In genomic region chr10:74730246-74730645, GRCh38 we compare ENCODE assay signal across 1 cellular context.
A peak's percentile ranks its signal among the peaks of the same experiment; 100 is the strongest.
TF ChIP-seq lines count a peak whose summit lies in the region.

No MANE protein-coding gene starts in this region.

TF ChIP-seq in GM23338, 12 proteins besides CTCF, POLR2A, EP300 and RAD21:
- TF ChIP-seq, protein P1, sequence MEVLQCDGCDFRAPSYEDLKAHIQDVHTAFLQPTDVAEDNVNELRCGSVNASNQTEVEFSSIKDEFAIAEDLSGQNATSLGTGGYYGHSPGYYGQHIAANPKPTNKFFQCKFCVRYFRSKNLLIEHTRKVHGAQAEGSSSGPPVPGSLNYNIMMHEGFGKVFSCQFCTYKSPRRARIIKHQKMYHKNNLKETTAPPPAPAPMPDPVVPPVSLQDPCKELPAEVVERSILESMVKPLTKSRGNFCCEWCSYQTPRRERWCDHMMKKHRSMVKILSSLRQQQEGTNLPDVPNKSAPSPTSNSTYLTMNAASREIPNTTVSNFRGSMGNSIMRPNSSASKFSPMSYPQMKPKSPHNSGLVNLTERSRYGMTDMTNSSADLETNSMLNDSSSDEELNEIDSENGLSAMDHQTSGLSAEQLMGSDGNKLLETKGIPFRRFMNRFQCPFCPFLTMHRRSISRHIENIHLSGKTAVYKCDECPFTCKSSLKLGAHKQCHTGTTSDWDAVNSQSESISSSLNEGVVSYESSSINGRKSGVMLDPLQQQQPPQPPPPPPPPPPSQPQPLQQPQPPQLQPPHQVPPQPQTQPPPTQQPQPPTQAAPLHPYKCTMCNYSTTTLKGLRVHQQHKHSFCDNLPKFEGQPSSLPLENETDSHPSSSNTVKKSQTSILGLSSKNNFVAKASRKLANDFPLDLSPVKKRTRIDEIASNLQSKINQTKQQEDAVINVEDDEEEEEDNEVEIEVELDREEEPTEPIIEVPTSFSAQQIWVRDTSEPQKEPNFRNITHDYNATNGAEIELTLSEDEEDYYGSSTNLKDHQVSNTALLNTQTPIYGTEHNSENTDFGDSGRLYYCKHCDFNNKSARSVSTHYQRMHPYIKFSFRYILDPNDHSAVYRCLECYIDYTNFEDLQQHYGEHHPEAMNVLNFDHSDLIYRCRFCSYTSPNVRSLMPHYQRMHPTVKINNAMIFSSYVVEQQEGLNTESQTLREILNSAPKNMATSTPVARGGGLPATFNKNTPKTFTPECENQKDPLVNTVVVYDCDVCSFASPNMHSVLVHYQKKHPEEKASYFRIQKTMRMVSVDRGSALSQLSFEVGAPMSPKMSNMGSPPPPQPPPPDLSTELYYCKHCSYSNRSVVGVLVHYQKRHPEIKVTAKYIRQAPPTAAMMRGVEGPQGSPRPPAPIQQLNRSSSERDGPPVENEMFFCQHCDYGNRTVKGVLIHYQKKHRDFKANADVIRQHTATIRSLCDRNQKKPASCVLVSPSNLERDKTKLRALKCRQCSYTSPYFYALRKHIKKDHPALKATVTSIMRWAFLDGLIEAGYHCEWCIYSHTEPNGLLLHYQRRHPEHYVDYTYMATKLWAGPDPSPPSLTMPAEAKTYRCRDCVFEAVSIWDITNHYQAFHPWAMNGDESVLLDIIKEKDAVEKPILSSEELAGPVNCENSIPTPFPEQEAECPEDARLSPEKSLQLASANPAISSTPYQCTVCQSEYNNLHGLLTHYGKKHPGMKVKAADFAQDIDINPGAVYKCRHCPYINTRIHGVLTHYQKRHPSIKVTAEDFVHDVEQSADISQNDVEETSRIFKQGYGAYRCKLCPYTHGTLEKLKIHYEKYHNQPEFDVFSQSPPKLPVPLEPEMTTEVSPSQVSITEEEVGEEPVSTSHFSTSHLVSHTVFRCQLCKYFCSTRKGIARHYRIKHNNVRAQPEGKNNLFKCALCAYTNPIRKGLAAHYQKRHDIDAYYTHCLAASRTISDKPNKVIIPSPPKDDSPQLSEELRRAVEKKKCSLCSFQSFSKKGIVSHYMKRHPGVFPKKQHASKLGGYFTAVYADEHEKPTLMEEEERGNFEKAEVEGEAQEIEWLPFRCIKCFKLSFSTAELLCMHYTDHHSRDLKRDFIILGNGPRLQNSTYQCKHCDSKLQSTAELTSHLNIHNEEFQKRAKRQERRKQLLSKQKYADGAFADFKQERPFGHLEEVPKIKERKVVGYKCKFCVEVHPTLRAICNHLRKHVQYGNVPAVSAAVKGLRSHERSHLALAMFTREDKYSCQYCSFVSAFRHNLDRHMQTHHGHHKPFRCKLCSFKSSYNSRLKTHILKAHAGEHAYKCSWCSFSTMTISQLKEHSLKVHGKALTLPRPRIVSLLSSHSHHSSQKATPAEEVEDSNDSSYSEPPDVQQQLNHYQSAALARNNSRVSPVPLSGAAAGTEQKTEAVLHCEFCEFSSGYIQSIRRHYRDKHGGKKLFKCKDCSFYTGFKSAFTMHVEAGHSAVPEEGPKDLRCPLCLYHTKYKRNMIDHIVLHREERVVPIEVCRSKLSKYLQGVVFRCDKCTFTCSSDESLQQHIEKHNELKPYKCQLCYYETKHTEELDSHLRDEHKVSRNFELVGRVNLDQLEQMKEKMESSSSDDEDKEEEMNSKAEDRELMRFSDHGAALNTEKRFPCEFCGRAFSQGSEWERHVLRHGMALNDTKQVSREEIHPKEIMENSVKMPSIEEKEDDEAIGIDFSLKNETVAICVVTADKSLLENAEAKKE (CRISPR knock-in tag; IDR thresholded peaks at IDR 0.05), result 0 out of 2 replicates have a peak, but pooled peaks have one; percentile 6
- TF ChIP-seq STAT1 (IDR thresholded peaks at IDR 0.05; ENCODE audit: unreplicated experiment) (no peak), ETS1 (IDR thresholded peaks at IDR 0.05) (no peak), POLR2AphosphoS5 (IDR thresholded peaks at IDR 0.05; ENCODE audit: low read depth) (0 out of 2 replicates have a peak, but pooled peaks have one; percentile 37), NANOG (IDR thresholded peaks at IDR 0.05; ENCODE audit: borderline replicate concordance) (peak; percentile 70; the same call in 1 of the 2 replicates), JUNB (IDR thresholded peaks at IDR 0.05; ENCODE audit: unreplicated experiment) (no peak), EZH2 (IDR thresholded peaks at IDR 0.05; ENCODE audit: low read depth, unreplicated experiment) (no peak), CREB1 (CRISPR knock-in tag; IDR thresholded peaks at IDR 0.05; ENCODE audit: low read depth) (no peak), ZNF114 (CRISPR knock-in tag; IDR thresholded peaks at IDR 0.05) (no peak), EZH2phosphoT487 (IDR thresholded peaks at IDR 0.05; ENCODE audit: unreplicated experiment) (no peak), ZNF331 (CRISPR knock-in tag; IDR thresholded peaks at IDR 0.05; ENCODE audit: low read depth) (no peak)
- TF ChIP-seq, protein P2, sequence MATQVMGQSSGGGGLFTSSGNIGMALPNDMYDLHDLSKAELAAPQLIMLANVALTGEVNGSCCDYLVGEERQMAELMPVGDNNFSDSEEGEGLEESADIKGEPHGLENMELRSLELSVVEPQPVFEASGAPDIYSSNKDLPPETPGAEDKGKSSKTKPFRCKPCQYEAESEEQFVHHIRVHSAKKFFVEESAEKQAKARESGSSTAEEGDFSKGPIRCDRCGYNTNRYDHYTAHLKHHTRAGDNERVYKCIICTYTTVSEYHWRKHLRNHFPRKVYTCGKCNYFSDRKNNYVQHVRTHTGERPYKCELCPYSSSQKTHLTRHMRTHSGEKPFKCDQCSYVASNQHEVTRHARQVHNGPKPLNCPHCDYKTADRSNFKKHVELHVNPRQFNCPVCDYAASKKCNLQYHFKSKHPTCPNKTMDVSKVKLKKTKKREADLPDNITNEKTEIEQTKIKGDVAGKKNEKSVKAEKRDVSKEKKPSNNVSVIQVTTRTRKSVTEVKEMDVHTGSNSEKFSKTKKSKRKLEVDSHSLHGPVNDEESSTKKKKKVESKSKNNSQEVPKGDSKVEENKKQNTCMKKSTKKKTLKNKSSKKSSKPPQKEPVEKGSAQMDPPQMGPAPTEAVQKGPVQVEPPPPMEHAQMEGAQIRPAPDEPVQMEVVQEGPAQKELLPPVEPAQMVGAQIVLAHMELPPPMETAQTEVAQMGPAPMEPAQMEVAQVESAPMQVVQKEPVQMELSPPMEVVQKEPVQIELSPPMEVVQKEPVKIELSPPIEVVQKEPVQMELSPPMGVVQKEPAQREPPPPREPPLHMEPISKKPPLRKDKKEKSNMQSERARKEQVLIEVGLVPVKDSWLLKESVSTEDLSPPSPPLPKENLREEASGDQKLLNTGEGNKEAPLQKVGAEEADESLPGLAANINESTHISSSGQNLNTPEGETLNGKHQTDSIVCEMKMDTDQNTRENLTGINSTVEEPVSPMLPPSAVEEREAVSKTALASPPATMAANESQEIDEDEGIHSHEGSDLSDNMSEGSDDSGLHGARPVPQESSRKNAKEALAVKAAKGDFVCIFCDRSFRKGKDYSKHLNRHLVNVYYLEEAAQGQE (IDR thresholded peaks at IDR 0.05; ENCODE audit: unreplicated experiment), result no peak
